Comparison of ENCODE assay signal across 27 cellular contexts in the genomic region with DNA sequence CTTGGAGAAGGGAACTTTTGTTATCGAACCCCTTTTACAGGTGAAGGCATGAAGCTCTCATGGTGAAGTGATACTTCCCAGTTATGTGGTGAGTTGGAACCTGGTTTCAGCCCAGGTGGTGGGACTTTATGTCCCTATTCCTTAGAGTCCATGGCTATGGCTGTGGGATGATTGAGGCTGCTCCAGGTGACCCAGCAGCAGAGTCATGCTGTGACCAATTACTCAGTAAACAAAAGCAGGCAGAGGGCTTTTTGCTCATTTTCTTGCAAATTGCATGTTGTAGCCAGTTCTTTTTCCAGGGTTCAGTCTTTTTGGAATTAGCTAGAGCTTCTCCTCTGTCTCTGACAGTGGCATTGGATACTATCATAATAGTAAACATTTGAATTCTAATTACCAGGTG.
"Had no signal": no experiment of that assay in that cellular context is flagged by ENCODE, and none has a peak within 500 bp of the region (broad histone marks: within the 10 kb centered on the region; RNA-seq: fewer than 3 reads in every experiment).

No MANE protein-coding gene starts in this region.

- H3K27ac ChIP-seq: breast epithelium, Peyer's patch, RWPE1, SJCRH30, VCaP had no signal

- H3K4me3 Mint-ChIP-seq: activated CD4-positive, alpha-beta T cell treated with anti-CD3 and anti-CD28 coated beads for 36 hours; activated CD8-positive, alpha-beta T cell treated with anti-CD3 and anti-CD28 coated beads for 36 hours; activated naive CD4-positive, alpha-beta T cell treated with anti-CD3 and anti-CD28 coated beads, Interleukin-2, amount 50 U/mL, for 24 hours; activated T-helper 1 cell treated with anti-CD3 and anti-CD28 coated beads, Interleukin-12 subunit alpha, Interleukin-12 subunit beta, Interleukin-2, Interleukin-4 antibody, amounts not matched to agents 30 ng/mL and 10 ng/mL and 1 ng/mL, durations not matched to agents 14 hours and 24 hours and 36 hours; central memory CD8-positive, alpha-beta T cell; IgD-negative memory B cell had no signal

- H3K9ac ChIP-seq: SK-N-SH had no signal

- H3K27ac Mint-ChIP-seq: activated CD4-positive, alpha-beta T cell treated with anti-CD3 and anti-CD28 coated beads for 36 hours; activated CD8-positive, alpha-beta T cell treated with anti-CD3 and anti-CD28 coated beads for 36 hours; activated naive CD4-positive, alpha-beta T cell treated with anti-CD3 and anti-CD28 coated beads, Interleukin-2, amount 50 U/mL, for 24 hours; activated T-helper 1 cell treated with anti-CD3 and anti-CD28 coated beads, Interleukin-12 subunit alpha, Interleukin-12 subunit beta, Interleukin-2, Interleukin-4 antibody, amounts not matched to agents 30 ng/mL and 10 ng/mL and 1 ng/mL, durations not matched to agents 14 hours and 24 hours and 36 hours; IgD-negative memory B cell had no signal

- H3K36me3 ChIP-seq: breast epithelium, Peyer's patch, SJCRH30 had no signal

- H3K4me2 ChIP-seq: SK-N-SH had no signal

- H3K9me3 Mint-ChIP-seq: activated CD8-positive, alpha-beta T cell treated with anti-CD3 and anti-CD28 coated beads for 36 hours; central memory CD8-positive, alpha-beta T cell had no signal

- H3K36me3 Mint-ChIP-seq: activated naive CD4-positive, alpha-beta T cell treated with anti-CD3 and anti-CD28 coated beads, Interleukin-2, amount 50 U/mL, for 24 hours; IgD-negative memory B cell had no signal

- H3K27me3 ChIP-seq: breast epithelium, Peyer's patch, SJCRH30 had no signal

- H3K27me3 Mint-ChIP-seq: activated CD8-positive, alpha-beta T cell treated with anti-CD3 and anti-CD28 coated beads for 36 hours; activated naive CD4-positive, alpha-beta T cell treated with anti-CD3 and anti-CD28 coated beads, Interleukin-2, amount 50 U/mL, for 24 hours; central memory CD8-positive, alpha-beta T cell had no signal

- ATAC-seq: activated CD4-positive, alpha-beta T cell treated with anti-CD3 and anti-CD28 coated beads for 36 hours; activated CD8-positive, alpha-beta T cell treated with anti-CD3 and anti-CD28 coated beads for 36 hours had no signal

- H3K9me3 ChIP-seq: breast epithelium, Peyer's patch, SJCRH30, SK-N-SH had no signal

- H3K4me3 ChIP-seq: breast epithelium, Peyer's patch, SJCRH30 had no signal

- H3K4me1 Mint-ChIP-seq: activated CD4-positive, alpha-beta T cell treated with anti-CD3 and anti-CD28 coated beads for 36 hours; activated naive CD4-positive, alpha-beta T cell treated with anti-CD3 and anti-CD28 coated beads, Interleukin-2, amount 50 U/mL, for 24 hours; central memory CD8-positive, alpha-beta T cell; IgD-negative memory B cell had no signal

- DNase-seq: activated CD4-positive, alpha-beta T cell treated with anti-CD3 and anti-CD28 coated beads for 36 hours; activated CD4-positive, alpha-beta T cell treated with anti-CD3 and anti-CD28 coated beads, Interleukin-2, amount 50 U/mL, for 1 hour; activated CD8-positive, alpha-beta memory T cell treated with anti-CD3 and anti-CD28 coated beads, Interleukin-2, amount 50 U/mL, for 48 hours; activated CD8-positive, alpha-beta T cell treated with anti-CD3 and anti-CD28 coated beads for 36 hours; activated effector memory CD4-positive, alpha-beta T cell treated with Interleukin-2 at 50 U/mL for 16 hours; activated naive CD4-positive, alpha-beta T cell; activated T-cell treated with anti-CD3 and anti-CD28 coated beads, Interleukin-2, amount 50 U/mL, for 1 hour; aorta; KG1; NCI-H1048; NCI-H187; NCI-H2171; NCI-H345; NCI-H510A; NCI-H774; Peyer's patch; Right ventricle myocardium superior; SJCRH30; SK-N-SH; T-helper 1 cell had no signal

- H3K4me1 ChIP-seq: breast epithelium, Peyer's patch, SJCRH30 had no signal
